In the genomic region with DNA sequence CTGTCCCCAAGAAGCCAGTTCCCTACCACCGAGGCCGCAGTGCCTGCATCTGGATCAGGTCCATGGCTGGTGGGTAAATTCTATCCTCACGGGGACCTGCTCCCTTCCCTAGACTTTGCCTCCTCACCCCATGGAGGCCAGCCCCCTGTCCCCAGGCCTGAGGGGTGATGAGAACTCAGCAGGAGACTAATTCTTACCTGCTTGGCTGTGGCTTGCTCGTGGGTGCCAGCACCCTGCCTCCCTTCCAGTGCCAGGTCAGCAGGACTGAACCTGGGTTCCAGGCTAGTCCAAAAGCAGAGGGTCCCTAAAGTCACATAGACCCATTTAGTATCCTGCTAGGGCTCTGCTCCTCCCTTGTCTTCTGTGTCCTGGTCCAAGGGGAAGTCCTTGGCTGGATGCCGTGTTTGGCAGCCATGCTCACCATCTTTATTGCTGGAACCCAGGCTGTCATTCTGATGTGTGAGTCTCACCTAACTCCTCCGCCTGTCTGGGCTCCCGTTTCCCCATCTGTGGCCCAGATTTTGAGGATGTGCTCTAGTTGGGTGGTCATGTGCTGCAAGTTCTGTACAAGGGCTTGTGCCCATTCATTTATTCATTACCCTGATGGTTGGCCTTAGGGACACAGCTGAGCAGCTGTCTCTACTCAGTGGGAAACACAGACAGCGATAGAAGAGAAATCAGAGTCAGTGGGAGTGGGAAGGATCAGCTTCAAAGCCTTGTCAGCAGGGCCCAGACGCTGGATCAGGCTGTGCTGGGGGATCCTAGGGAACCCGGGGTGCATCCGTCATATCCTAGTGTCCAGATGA, we compare ENCODE assay signal across 8 cellular contexts. TPM values are rescaled to one million over a fixed set of nuclear protein-coding genes. Genes with fewer than 3 reads are reported as not detected.
DNase-seq lines count a peak whose midpoint lies in the region; ATAC-seq and TF ChIP-seq lines count a peak whose summit lies in the region.

No MANE protein-coding gene starts in this region.

- H3K9me3 ChIP-seq in BE2C: no peaks in the 10 kb centered on the region

- peak; percentile 5 for ATAC-seq in HG02623 (IDR thresholded peaks at IDR 0.05; ENCODE audit: unreplicated experiment)
- no peak for ATAC-seq in activated T-helper 17 cell treated with anti-CD3 and anti-CD28 coated beads, Interleukin-2, amount 50 U/mL, for 72 hours (replicated peaks)
- ATAC-seq in left cardiac atrium: peak; percentile 24 to 44
- no peak for ATAC-seq in HG02678 (IDR thresholded peaks at IDR 0.05; ENCODE audit: unreplicated experiment)

- H3K4me1 ChIP-seq in BE2C: no peaks in the 10 kb centered on the region

- peaks cover 11% of the 10 kb centered on the region for H3K4me1 Mint-ChIP-seq in activated T-helper 17 cell treated with anti-CD3 and anti-CD28 coated beads, Interleukin-2, amount 50 U/mL, for 72 hours

- intact Hi-C loops in left cardiac atrium (cut with DNase I) (no loop called here), posterior cingulate gyrus (cut with DNase I) (no loop called here)

- TF ChIP-seq CTCF in BE2C (IDR thresholded peaks at IDR 0.05; ENCODE audit: low read depth, low read length): no peak
- no peak for TF ChIP-seq CTCF in GM10248 (IDR thresholded peaks at IDR 0.05; ENCODE audit: control extremely low read depth, extremely low read depth, low read depth, missing control alignments)

- no peaks in the 10 kb centered on the region for H3K27me3 ChIP-seq in BE2C

- H3K27me3 Mint-ChIP-seq in activated T-helper 17 cell treated with anti-CD3 and anti-CD28 coated beads, Interleukin-2, amount 50 U/mL, for 72 hours: no peaks in the 10 kb centered on the region

- H3K36me3 ChIP-seq in BE2C: no peaks in the 10 kb centered on the region; the same call in none of the 2 replicates

- CTCF ChIA-PET in GM10248 (lab: Yijun Ruan, JAX): interaction anchor here (1.1 kb wide), 1 partner anchor 9 kb away, joined by 3 read pairs; no protein-coding TSS in a partner anchor

- POLR2A ChIA-PET in GM10248 (lab: Yijun Ruan, JAX): no interaction called here

- peak overlapping the region; percentile 77 for H3K4me3 Mint-ChIP-seq in activated T-helper 17 cell treated with anti-CD3 and anti-CD28 coated beads, Interleukin-2, amount 50 U/mL, for 72 hours

- H3K27ac Mint-ChIP-seq in activated T-helper 17 cell treated with anti-CD3 and anti-CD28 coated beads, Interleukin-2, amount 50 U/mL, for 72 hours: peak overlapping the region; percentile 66

- peak overlapping the region; percentile 93 for H3K4me3 ChIP-seq in BE2C (ENCODE audit: low read depth, low read length)

- DNase-seq in BE2C (no peak), left cardiac atrium (peak; percentile 66), posterior cingulate gyrus (peak; percentile 67 to 96 (median 80)), GM10248 (ENCODE audit: extremely low spot score) (no peak), NCI-H128 (lab: John Stamatoyannopoulos, UW; ENCODE audit: unreplicated experiment) (no peak)

- no peaks in the 10 kb centered on the region for H3K9me3 Mint-ChIP-seq in activated T-helper 17 cell treated with anti-CD3 and anti-CD28 coated beads, Interleukin-2, amount 50 U/mL, for 72 hours

- H3K36me3 Mint-ChIP-seq in activated T-helper 17 cell treated with anti-CD3 and anti-CD28 coated beads, Interleukin-2, amount 50 U/mL, for 72 hours (ENCODE audit: low read depth): peaks cover 8% of the 10 kb centered on the region

RNA-seq across cellular contexts. Expression of a gene that starts 0.9 kb away (rescaled TPM):
- 17.2 TPM for polyA plus RNA-seq in BE2C (2012; ENCODE audit: insufficient read depth, insufficient read length, low read depth)
- 10 to 100 TPM; 18.5 to 21.5 TPM for total RNA-seq in activated T-helper 17 cell treated with anti-CD3 and anti-CD28 coated beads, Interleukin-2, amount 50 U/mL, for 72 hours
- 10 to 100 TPM; 47.5 to 48.7 TPM for total RNA-seq in left cardiac atrium

RNA-seq across cellular contexts. Expression of a gene that starts 24.4 kb away (rescaled TPM):
- polyA plus RNA-seq in BE2C (2012; ENCODE audit: insufficient read depth, insufficient read length, low read depth): 0.82 TPM
- total RNA-seq in activated T-helper 17 cell treated with anti-CD3 and anti-CD28 coated beads, Interleukin-2, amount 50 U/mL, for 72 hours: 10 to 100 TPM; 23.2 to 28.4 TPM
- 10 to 100 TPM; 14.0 to 15.2 TPM for total RNA-seq in left cardiac atrium

RNA-seq across cellular contexts. Expression of a gene that starts 44.4 kb away (rescaled TPM):
- 0.74 TPM for polyA plus RNA-seq in BE2C (2012; ENCODE audit: insufficient read depth, insufficient read length, low read depth)
- total RNA-seq in activated T-helper 17 cell treated with anti-CD3 and anti-CD28 coated beads, Interleukin-2, amount 50 U/mL, for 72 hours: not detected
- total RNA-seq in left cardiac atrium: under 1 TPM; 0.24 to 0.31 TPM

Comparison
In these comparisons a context has a peak if more than half of its experiments do, and no peak if none do; other contexts are left out.
1. DNase-seq: peak in left cardiac atrium (single experiment) and posterior cingulate gyrus (10 of 10); none in BE2C (single experiment), GM10248 (single experiment) and NCI-H128 (single experiment).
2. ATAC-seq: peak in HG02623 (single experiment) and left cardiac atrium (2 of 2); none in activated T-helper 17 cell treated with anti-CD3 and anti-CD28 coated beads, Interleukin-2, amount 50 U/mL, for 72 hours (single experiment) and HG02678 (single experiment).